25 cellular contexts compared by ENCODE assay signal in genomic region chr6:79557683-79558082, GRCh38.
"Had no signal": no experiment of that assay in that cellular context is flagged by ENCODE, and none has a peak within 500 bp of the region (broad histone marks: within the 10 kb centered on the region; RNA-seq: fewer than 3 reads in every experiment).

No MANE protein-coding gene starts in this region.

- H3K9me3 Mint-ChIP-seq: memory B cell; naive B cell; natural killer cell treated with Interleukin-12 subunit alpha and Interleukin-12 subunit beta and Interleukin-15 and Interleukin-18, amount 100 ng/mL, for 72 hours; neural progenitor cell; stimulated activated effector memory CD8-positive, alpha-beta T cell treated with anti-CD3 and anti-CD28 coated beads, Interleukin-12 subunit alpha, Interleukin-12 subunit beta, amount 100 ng/mL, for 72 hours; type B pancreatic cell had no signal

- H2AFZ ChIP-seq: hepatocyte, neural progenitor cell had no signal

- H3K4me3 Mint-ChIP-seq: memory B cell; naive B cell; natural killer cell treated with Interleukin-12 subunit alpha and Interleukin-12 subunit beta and Interleukin-15 and Interleukin-18, amount 100 ng/mL, for 72 hours; neural progenitor cell; stimulated activated effector memory CD8-positive, alpha-beta T cell treated with anti-CD3 and anti-CD28 coated beads, Interleukin-12 subunit alpha, Interleukin-12 subunit beta, amount 100 ng/mL, for 72 hours; type B pancreatic cell had no signal

- H3K79me2 ChIP-seq: hepatocyte had no signal

- H3K27me3 ChIP-seq: dorsolateral prefrontal cortex, gastrocnemius medialis, heart left ventricle, hepatocyte, neural progenitor cell, right atrium auricular region, sigmoid colon, testis, tibial artery had no signal

- H3K9me3 ChIP-seq: gastrocnemius medialis, heart left ventricle, mucosa of descending colon, prostate gland, right atrium auricular region, sigmoid colon, testis, tibial artery had no signal

- H3K9ac ChIP-seq: neural progenitor cell had no signal

- H3K4me1 ChIP-seq: gastrocnemius medialis, heart left ventricle, neural progenitor cell, prostate gland, right atrium auricular region, sigmoid colon, testis had no signal

- DNase-seq: central memory CD4-positive, alpha-beta T cell; dorsolateral prefrontal cortex; effector CD4-positive, alpha-beta T cell; gastrocnemius medialis; heart left ventricle; kidney; naive B cell; sigmoid colon; stimulated activated CD4-positive, alpha-beta T cell treated with anti-CD3 and anti-CD28 coated beads, Interleukin-2, amount 100 ng/mL, for 24 hours; stimulated activated CD4-positive, alpha-beta T cell treated with anti-CD3 and anti-CD28 coated beads, Interleukin-4, amount 100 ng/mL, for 24 hours; stimulated activated naive CD8-positive, alpha-beta T cell treated with anti-CD3 and anti-CD28 coated beads, Interleukin-15, Interleukin-2, amounts not matched to agents 100 U/mL and 50 U/mL, for 24 hours; substantia nigra; testis; tibial artery had no signal

- H3K27ac Mint-ChIP-seq: memory B cell; naive B cell; natural killer cell treated with Interleukin-12 subunit alpha and Interleukin-12 subunit beta and Interleukin-15 and Interleukin-18, amount 100 ng/mL, for 72 hours; neural progenitor cell; stimulated activated effector memory CD8-positive, alpha-beta T cell treated with anti-CD3 and anti-CD28 coated beads, Interleukin-12 subunit alpha, Interleukin-12 subunit beta, amount 100 ng/mL, for 72 hours; type B pancreatic cell had no signal

- H3K36me3 ChIP-seq: gastrocnemius medialis, neural progenitor cell, prostate gland, right atrium auricular region, sigmoid colon, tibial artery had no signal

- H3K36me3 Mint-ChIP-seq: memory B cell; naive B cell; natural killer cell treated with Interleukin-12 subunit alpha and Interleukin-12 subunit beta and Interleukin-15 and Interleukin-18, amount 100 ng/mL, for 72 hours; stimulated activated effector memory CD8-positive, alpha-beta T cell treated with anti-CD3 and anti-CD28 coated beads, Interleukin-12 subunit alpha, Interleukin-12 subunit beta, amount 100 ng/mL, for 72 hours had no signal

- H3K4me3 ChIP-seq: dorsolateral prefrontal cortex, gastrocnemius medialis, heart left ventricle, hepatocyte, lung, mucosa of descending colon, neural progenitor cell, prostate gland, right atrium auricular region, sigmoid colon, testis, tibial artery had no signal

- H3K4me1 Mint-ChIP-seq: memory B cell; naive B cell; stimulated activated effector memory CD8-positive, alpha-beta T cell treated with anti-CD3 and anti-CD28 coated beads, Interleukin-12 subunit alpha, Interleukin-12 subunit beta, amount 100 ng/mL, for 72 hours had no signal

- H3K4me2 ChIP-seq: hepatocyte, neural progenitor cell had no signal

- H3K27ac ChIP-seq: gastrocnemius medialis, heart left ventricle, hepatocyte, neural progenitor cell, prostate gland, right atrium auricular region, sigmoid colon, testis, tibial artery had no signal

- ATAC-seq: gastrocnemius medialis; heart left ventricle; left lobe of liver; natural killer cell treated with Interleukin-12 subunit alpha and Interleukin-12 subunit beta and Interleukin-15 and Interleukin-18, amount 100 ng/mL, for 72 hours; stimulated activated effector memory CD8-positive, alpha-beta T cell treated with anti-CD3 and anti-CD28 coated beads, Interleukin-12 subunit alpha, Interleukin-12 subunit beta, amount 100 ng/mL, for 72 hours; stimulated activated naive CD8-positive, alpha-beta T cell treated with anti-CD3 and anti-CD28 coated beads, Interleukin-15, Interleukin-2, amounts not matched to agents 100 U/mL and 50 U/mL, for 24 hours had no signal

- H3K27me3 Mint-ChIP-seq: memory B cell; naive B cell; natural killer cell treated with Interleukin-12 subunit alpha and Interleukin-12 subunit beta and Interleukin-15 and Interleukin-18, amount 100 ng/mL, for 72 hours; type B pancreatic cell had no signal
